20 cellular contexts compared by ENCODE assay signal in genomic region chr5:65566505-65566904, GRCh38. TPM values are rescaled to one million over a fixed set of nuclear protein-coding genes. Genes with fewer than 3 reads are reported as not detected.
DNase-seq lines count a peak whose midpoint lies in the region; ATAC-seq, FAIRE-seq and TF ChIP-seq lines count a peak whose summit lies in the region.
"Had no signal": no experiment of that assay in that cellular context is flagged by ENCODE, and none has a peak within 500 bp of the region (broad histone marks: within the 10 kb centered on the region; RNA-seq: fewer than 3 reads in every experiment).

No MANE protein-coding gene starts in this region.

- H3K4me1 Mint-ChIP-seq in activated T-cell treated with anti-CD3 and anti-CD28 coated beads, Interleukin-2, amount 50 U/mL, for 72 hours (ENCODE audit: low read depth): peaks cover 57% of the 10 kb centered on the region
- peaks cover 59% of the 10 kb centered on the region for H3K4me1 Mint-ChIP-seq in activated naive CD8-positive, alpha-beta T cell (ENCODE audit: low read depth)
- peaks cover 32% of the 10 kb centered on the region for H3K4me1 Mint-ChIP-seq in neural crest cell

- no peak for TF ChIP-seq CTCF in neural crest cell (conservative IDR thresholded peaks at IDR 0.05)

- peak overlapping the region; percentile 53 for H3K27ac Mint-ChIP-seq in activated T-cell treated with anti-CD3 and anti-CD28 coated beads, Interleukin-2, amount 50 U/mL, for 72 hours
- peak overlapping the region; percentile 58 for H3K27ac Mint-ChIP-seq in activated naive CD8-positive, alpha-beta T cell
- no peak overlapping the region for H3K27ac Mint-ChIP-seq in neural crest cell (ENCODE audit: unreplicated experiment)
- H3K27ac Mint-ChIP-seq: B cell, H9 had no signal

- peak overlapping the region in 1 of 2 donors; percentile 12 for H3K4me3 Mint-ChIP-seq in activated T-cell treated with anti-CD3 and anti-CD28 coated beads, Interleukin-2, amount 50 U/mL, for 72 hours
- H3K4me3 Mint-ChIP-seq in activated naive CD8-positive, alpha-beta T cell: peak overlapping the region; percentile 46
- H3K4me3 Mint-ChIP-seq in neural crest cell: peak overlapping the region; percentile 58
- H3K4me3 Mint-ChIP-seq: H9 had no signal

- no peak for ATAC-seq in activated T-cell treated with anti-CD3 and anti-CD28 coated beads, Interleukin-2, amount 50 U/mL, for 72 hours (replicated peaks in 1 of 2)
- ATAC-seq in GM19351 (IDR thresholded peaks at IDR 0.05; ENCODE audit: unreplicated experiment): no peak
- ATAC-seq: A549 had no signal

- no peak for TF ChIP-seq POLR2A in H54 (IDR thresholded peaks at IDR 0.05; ENCODE audit: low read depth, low read length)

- peak; percentile 38 for FAIRE-seq in H54 (lab: Jason Lieb, UNC)
- FAIRE-seq in urothelium cell line (lab: Jason Lieb, UNC): no peak
- FAIRE-seq: A549 had no signal

- H3K27me3 Mint-ChIP-seq in activated T-cell treated with anti-CD3 and anti-CD28 coated beads, Interleukin-2, amount 50 U/mL, for 72 hours (ENCODE audit: low read depth): no peaks in the 10 kb centered on the region
- no peaks in the 10 kb centered on the region for H3K27me3 Mint-ChIP-seq in activated naive CD8-positive, alpha-beta T cell
- no peaks in the 10 kb centered on the region for H3K27me3 Mint-ChIP-seq in neural crest cell (ENCODE audit: low read depth)
- H3K27me3 Mint-ChIP-seq: B cell had no signal

- DNase-seq in activated T-cell treated with anti-CD3 and anti-CD28 coated beads, Interleukin-2, amount 50 U/mL, for 72 hours: no peak
- no peak for DNase-seq in activated T-cell treated with anti-CD3 and anti-CD28 coated beads for 4 hours
- no peak for DNase-seq in H54 (ENCODE audit: insufficient read length, low spot score)
- DNase-seq in neural crest cell (ENCODE audit: low read depth, low spot score): no peak
- no peak for DNase-seq in urothelium cell line (ENCODE audit: low spot score)
- DNase-seq in OCI-M2 (lab: John Stamatoyannopoulos, UW; ENCODE audit: unreplicated experiment): no peak
- DNase-seq: COR-L47, DMS79, H9, NCI-H1105, NCI-H146, NCI-H2029, NCI-H226, NCI-H510A treated with DMSO at 0.1 percent for 48 hours, NCI-H748 treated with DMSO at 0.1 percent for 48 hours, SIG-M5 had no signal

- H3K36me3 Mint-ChIP-seq in activated T-cell treated with anti-CD3 and anti-CD28 coated beads, Interleukin-2, amount 50 U/mL, for 72 hours (ENCODE audit: insufficient read depth in 2 of 2): peaks cover 6 to 12% of the 10 kb centered on the region in 2 donors
- H3K36me3 Mint-ChIP-seq in activated naive CD8-positive, alpha-beta T cell: peaks cover 3% of the 10 kb centered on the region
- H3K36me3 Mint-ChIP-seq in neural crest cell (ENCODE audit: low read depth): no peaks in the 10 kb centered on the region

- H3K9me3 Mint-ChIP-seq in activated T-cell treated with anti-CD3 and anti-CD28 coated beads, Interleukin-2, amount 50 U/mL, for 72 hours: no peaks in the 10 kb centered on the region
- no peaks in the 10 kb centered on the region for H3K9me3 Mint-ChIP-seq in activated naive CD8-positive, alpha-beta T cell (ENCODE audit: low read depth)
- no peaks in the 10 kb centered on the region for H3K9me3 Mint-ChIP-seq in neural crest cell

RNA-seq across cellular contexts. Expression of gene PPWD1, which starts 3.4 kb away (rescaled TPM):
- 10 to 100 TPM; 58.1 to 62.4 TPM for total RNA-seq in activated T-cell treated with anti-CD3 and anti-CD28 coated beads, Interleukin-2, amount 50 U/mL, for 72 hours
- 38.6 and 42.0 TPM in 2 replicates for total RNA-seq in neural crest cell

RNA-seq across cellular contexts. Expression of gene CENPK, which starts 3.5 kb away (rescaled TPM):
- 100 to 1,000 TPM in 1 of 2 donors, 10 to 100 TPM in 1; 70.5 to 104 TPM for total RNA-seq in activated T-cell treated with anti-CD3 and anti-CD28 coated beads, Interleukin-2, amount 50 U/mL, for 72 hours
- total RNA-seq in neural crest cell: 55.2 and 66.4 TPM in 2 replicates

RNA-seq across cellular contexts. Expression of gene TRIM23, which starts 57.6 kb away (rescaled TPM):
- total RNA-seq in activated T-cell treated with anti-CD3 and anti-CD28 coated beads, Interleukin-2, amount 50 U/mL, for 72 hours: 1 to 10 TPM; 8.5 to 9.8 TPM
- total RNA-seq in neural crest cell: 11.6 and 12.7 TPM in 2 replicates

RNA-seq across cellular contexts. Expression of gene SHLD3, which starts 58.3 kb away (rescaled TPM):
- total RNA-seq in activated T-cell treated with anti-CD3 and anti-CD28 coated beads, Interleukin-2, amount 50 U/mL, for 72 hours: 1 to 10 TPM; 2.7 to 3.9 TPM
- 3.8 and 4.3 TPM in 2 replicates for total RNA-seq in neural crest cell

RNA-seq across cellular contexts. Expression of gene TRAPPC13, which starts 58.3 kb away (rescaled TPM):
- 10 to 100 TPM; 23.4 to 29.5 TPM for total RNA-seq in activated T-cell treated with anti-CD3 and anti-CD28 coated beads, Interleukin-2, amount 50 U/mL, for 72 hours
- 21.7 and 24.9 TPM in 2 replicates for total RNA-seq in neural crest cell
